Comparison of ENCODE assay signal across 9 cellular contexts in genomic region chr9:14349141-14349817, GRCh38. TPM values are rescaled to one million over a fixed set of nuclear protein-coding genes. Genes with fewer than 3 reads are reported as not detected.
DNase-seq lines count a peak whose midpoint lies in the region; ATAC-seq and TF ChIP-seq lines count a peak whose summit lies in the region.
"Had no signal": no experiment of that assay in that cellular context is flagged by ENCODE, and none has a peak within 500 bp of the region (broad histone marks: within the 10 kb centered on the region; RNA-seq: fewer than 3 reads in every experiment).

No MANE protein-coding gene starts in this region.

- H3K4me2 ChIP-seq in IMR-90 (ENCODE audit: low read depth, low read length) = no peak overlapping the region

- no peaks in the 10 kb centered on the region for H3K36me3 Mint-ChIP-seq in MCF 10A (ENCODE audit: insufficient read depth, unreplicated experiment)

- 8% methylated on average over 5 of the region's 30 CpGs; no CpG with 5 or more reads in 1 of the 2 experiments for WGBS in IMR-90 (ENCODE audit: extremely low coverage in 2 of 2, insufficient read length in 1 of 2), 2 experiments

- H2AK9ac ChIP-seq in IMR-90 (replicated peaks; ENCODE audit: low read depth, low read length, poor library complexity) = peak overlapping the region; percentile 8

- H3K9me3 ChIP-seq in IMR-90 (ENCODE audit: control insufficient read depth, insufficient read depth, low read length) = peaks cover 8% of the 10 kb centered on the region; the same call in 1 of the 2 replicates
- no peaks in the 10 kb centered on the region for H3K9me3 ChIP-seq in iPS-20b (ENCODE audit: insufficient read depth, low read depth, low read length)
- no peaks in the 10 kb centered on the region for H3K9me3 ChIP-seq in skeletal muscle tissue (ENCODE audit: control insufficient read depth in 3 of 3, low read length in 3 of 3)
- H3K9me3 ChIP-seq in A673 (ENCODE audit: low read depth, low read length, poor library complexity, severe bottlenecking) = no peaks in the 10 kb centered on the region

- no peak overlapping the region for H3K18ac ChIP-seq in IMR-90 (ENCODE audit: low read depth, low read length)

- BruUV-seq in IMR-90 (replicated peaks; lab: Mats Ljungman, UMichigan) (no TSS peak), MCF 10A (replicated peaks; lab: Mats Ljungman, UMichigan) (no TSS peak), A673 (replicated peaks; lab: Mats Ljungman, UMichigan) (no TSS peak)

- H3K36me3 ChIP-seq in IMR-90 (ENCODE audit: control insufficient read depth, insufficient read depth, low read length) = no peaks in the 10 kb centered on the region
- H3K36me3 ChIP-seq in iPS-20b (ENCODE audit: insufficient read depth, low read depth, low read length) = no peaks in the 10 kb centered on the region
- H3K36me3 ChIP-seq in skeletal muscle tissue (ENCODE audit: control insufficient read depth in 3 of 3, insufficient read depth in 3 of 3, low read length in 3 of 3) = no peaks in the 10 kb centered on the region
- H3K36me3 ChIP-seq in A673 (ENCODE audit: insufficient read depth, low read length, poor library complexity, severe bottlenecking) = no peaks in the 10 kb centered on the region

- no peak overlapping the region for H2BK15ac ChIP-seq in IMR-90 (ENCODE audit: low read depth, low read length)

- H3K23ac ChIP-seq in IMR-90 (ENCODE audit: low read depth, low read length) = no peak overlapping the region

- H3K9ac ChIP-seq in IMR-90 (ENCODE audit: low read depth, low read length) = no peak overlapping the region
- no peak overlapping the region; the same call in 1 of the 2 replicates for H3K9ac ChIP-seq in iPS-20b (ENCODE audit: low read depth, low read length)
- H3K9ac ChIP-seq in skeletal muscle tissue (ENCODE audit: low read depth in 1 of 3, low read length in 3 of 3) = peak overlapping the region; percentile 82 to 93 (median 88)

- no peak for DNase-seq in IMR-90
- DNase-seq in MCF 10A (ENCODE audit: unreplicated experiment) = no peak
- DNase-seq in NCI-H2029 (lab: John Stamatoyannopoulos, UW) = no peak
- no peak for DNase-seq in NCI-H345 treated with DMSO at 0.1 percent for 48 hours (lab: John Stamatoyannopoulos, UW; ENCODE audit: unreplicated experiment)
- no peak for DNase-seq in A673 (ENCODE audit: low spot score)
- DNase-seq: NCI-H345 had no signal

- H3K4me3 ChIP-seq in IMR-90 (ENCODE audit: insufficient read depth, low read depth, low read length) = no peak overlapping the region
- peak overlapping the region; percentile 78 for H3K4me3 ChIP-seq in iPS-20b (ENCODE audit: low read length)
- H3K4me3 ChIP-seq in skeletal muscle tissue (ENCODE audit: low read length in 3 of 3) = peak overlapping the region; percentile 74 to 83 (median 83)
- H3K4me3 ChIP-seq in A673 (ENCODE audit: low read depth, low read length, poor library complexity, severe bottlenecking) = no peak overlapping the region

- H3K27me3 ChIP-seq in IMR-90 (ENCODE audit: control insufficient read depth, insufficient read depth, low read length) = peaks cover 92% of the 10 kb centered on the region
- H3K27me3 ChIP-seq in iPS-20b (ENCODE audit: insufficient read depth, low read length) = peaks cover 100% of the 10 kb centered on the region
- H3K27me3 ChIP-seq in skeletal muscle tissue (ENCODE audit: control insufficient read depth in 3 of 3, insufficient read depth in 3 of 3, low read length in 3 of 3) = no peaks in the 10 kb centered on the region
- H3K27me3 ChIP-seq in A673 (replicated peaks; ENCODE audit: insufficient read depth, low read depth, low read length, poor library complexity) = no peaks in the 10 kb centered on the region

- TF ChIP-seq CTCF in IMR-90 (conservative IDR thresholded peaks at IDR 0.05; ENCODE audit: low read depth, low read length) (no peak), MCF 10A (IDR thresholded peaks at IDR 0.05; ENCODE audit: unreplicated experiment) (no peak), A673 (conservative IDR thresholded peaks at IDR 0.05; ENCODE audit: low read depth, low read length) (no peak)

- no peak overlapping the region for H2BK20ac ChIP-seq in IMR-90 (ENCODE audit: low read depth, low read length)

- POLR2A ChIA-PET in IMR-90 (lab: Charles Lee; ENCODE audit: unreplicated experiment) = no interaction called here
- POLR2A ChIA-PET in MCF 10A (lab: Yijun Ruan, JAX) = interaction anchor here (0.6 kb wide), 1 partner anchor 82 kb away, joined by 3 read pairs; no protein-coding TSS in a partner anchor
- POLR2A ChIA-PET in A673 (lab: Charles Lee; ENCODE audit: low non-redundant PET) = no interaction called here

- no peak overlapping the region for H2BK120ac ChIP-seq in IMR-90 (ENCODE audit: low read depth, low read length)

- in situ Hi-C loops in IMR-90 (cut with MboI; ENCODE audit: low sequenced_read_pairs) = no loop called here

- dilution Hi-C loops in IMR-90 (cut with HindIII; ENCODE audit: low sequenced_read_pairs, unreplicated experiment) = no loop called here

- H4K20me1 ChIP-seq in IMR-90 (ENCODE audit: insufficient read depth, low read length) = peaks cover 11% of the 10 kb centered on the region; the same call in 1 of the 2 replicates

- no peak overlapping the region for H2BK5ac ChIP-seq in IMR-90 (ENCODE audit: low read depth, low read length, poor library complexity, severe bottlenecking)

- no peak overlapping the region for H2AFZ ChIP-seq in IMR-90 (replicated peaks; ENCODE audit: low read length, poor library complexity)

- CTCF ChIA-PET in IMR-90 (lab: Yijun Ruan, JAX) = no interaction called here
- CTCF ChIA-PET in MCF 10A (lab: Yijun Ruan, JAX) = interaction anchor here (0.7 to 1.0 kb wide), 4 partner anchors 42 to 927 kb away, joined by 3 to 5 read pairs (median 3); no protein-coding TSS in a partner anchor
- CTCF ChIA-PET in A673 (lab: Charles Lee) = no interaction called here

- H3K4me1 ChIP-seq in IMR-90 (ENCODE audit: control insufficient read depth, insufficient read depth, low read length) (peaks cover 2% of the 10 kb centered on the region; the same call in 1 of the 2 replicates), iPS-20b (ENCODE audit: insufficient read depth, low read length) (peaks cover 26% of the 10 kb centered on the region), skeletal muscle tissue (ENCODE audit: control insufficient read depth in 3 of 3, insufficient read depth in 3 of 3, low read length in 3 of 3) (peaks cover 26 to 48% (median 30%) of the 10 kb centered on the region in 3 donors), A673 (ENCODE audit: insufficient read depth, low read length, poor library complexity, severe bottlenecking) (no peaks in the 10 kb centered on the region)

- no peak overlapping the region for H4K8ac ChIP-seq in IMR-90 (ENCODE audit: low read depth in 2 of 2, low read length in 2 of 2)

- H3K4ac ChIP-seq in IMR-90 (ENCODE audit: low read depth, low read length) = no peak overlapping the region

- ATAC-seq in IMR-90 (ENCODE audit: low read depth) (no peak), GM18519 (IDR thresholded peaks at IDR 0.05; ENCODE audit: low FRiP score, unreplicated experiment) (no peak)

- TF ChIP-seq POLR2A in IMR-90 (IDR thresholded peaks at IDR 0.05; ENCODE audit: low read depth, low read length) = no peak

- no peaks in the 10 kb centered on the region for H3K9me3 Mint-ChIP-seq in MCF 10A (ENCODE audit: unreplicated experiment)

- peak overlapping the region; percentile 33 for H3K27ac Mint-ChIP-seq in MCF 10A (ENCODE audit: low read depth, unreplicated experiment)

- no peak for TF ChIP-seq RAD21 in IMR-90 (IDR thresholded peaks at IDR 0.05; ENCODE audit: low read length)

- no peaks in the 10 kb centered on the region for H3K79me1 ChIP-seq in IMR-90 (ENCODE audit: low read depth in 1 of 2, low read length in 2 of 2)

- no peaks in the 10 kb centered on the region for H3K27me3 Mint-ChIP-seq in MCF 10A (ENCODE audit: insufficient read depth, unreplicated experiment)

- H3K14ac ChIP-seq in IMR-90 (replicated peaks; ENCODE audit: low read depth, low read length) = no peak overlapping the region

- H4K91ac ChIP-seq in IMR-90 (ENCODE audit: insufficient read depth, low read depth, low read length) = no peak overlapping the region

- peak overlapping the region; percentile 69 for H3K4me3 Mint-ChIP-seq in MCF 10A (ENCODE audit: unreplicated experiment)

- no peaks in the 10 kb centered on the region; the same call in 1 of the 2 replicates for H3K9me1 ChIP-seq in IMR-90 (ENCODE audit: insufficient read depth, low read length)

- no peak overlapping the region for H2AK5ac ChIP-seq in IMR-90 (ENCODE audit: low read depth, low read length)

- peaks cover 11% of the 10 kb centered on the region for H3K4me1 Mint-ChIP-seq in MCF 10A (ENCODE audit: insufficient read depth, unreplicated experiment)

- H4K5ac ChIP-seq in IMR-90 (ENCODE audit: low read depth, low read length) = no peak overlapping the region

- intact Hi-C loops in IMR-90 (cut with micrococcal nuclease) (no loop called here), MCF 10A (cut with micrococcal nuclease) (no loop called here), A673 (cut with micrococcal nuclease; ENCODE audit: unreplicated experiment) (no loop called here)

- no peak overlapping the region for H3K56ac ChIP-seq in IMR-90 (ENCODE audit: extremely low read depth, insufficient read depth, low read length)

- H3K27ac ChIP-seq in IMR-90 (ENCODE audit: insufficient read depth, low read length) (no peak overlapping the region), iPS-20b (ENCODE audit: low read length) (no peak overlapping the region), skeletal muscle tissue (ENCODE audit: low read depth, low read length) (peak overlapping the region; percentile 95), A673 (ENCODE audit: low read depth, low read length, poor library complexity, severe bottlenecking) (no peak overlapping the region)

TF ChIP-seq in IMR-90, 13 proteins besides CTCF, POLR2A, EP300 and RAD21:
- TF ChIP-seq MAFK (IDR thresholded peaks at IDR 0.05; ENCODE audit: low read depth, low read length) = no peak

RNA-seq across cellular contexts. Expression of gene NFIB, which starts 35.3 kb away (rescaled TPM):
- 2.0 and 2.2 TPM in 2 replicates for total RNA-seq in IMR-90 (2012; rRNA removed)
- polyA plus RNA-seq in IMR-90 (2012; rRNA removed) = 1.2 and 1.4 TPM in 2 replicates
- polyA plus RNA-seq in IMR-90 (2012; cell fraction: cytosol; rRNA removed) = 0.55 and 0.99 TPM in 2 replicates
- 0.38 and 2.1 TPM in 2 replicates for polyA plus RNA-seq in IMR-90 (2012; cell fraction: nucleus; rRNA removed; ENCODE audit: low replicate concordance)
- 52.2 and 70.8 TPM in 2 replicates for total RNA-seq in MCF 10A (2022)
- total RNA-seq in skeletal muscle tissue = 95.0 TPM
- 41.2 and 42.9 TPM in 2 replicates for total RNA-seq in A673 (2021)

Comparison
In these comparisons a context has a peak if more than half of its experiments do, and no peak if none do; other contexts are left out.
1. H3K4me3 ChIP-seq: peak in iPS-20b (single experiment) and skeletal muscle tissue (3 of 3); none in IMR-90 (single experiment) and A673 (single experiment).
2. H3K9ac ChIP-seq: peak in skeletal muscle tissue (3 of 3); none in IMR-90 (single experiment) and iPS-20b (single experiment).
3. RNA of gene NFIB, which starts 35.3 kb away (total RNA-seq): 95.0 TPM in skeletal muscle tissue (single experiment), 52.2 to 70.8 TPM in MCF 10A and 41.2 to 42.9 TPM in A673; 2.0 to 2.2 TPM in IMR-90; every median in the first group is over 10 times any median in the second.